ENCODE assay signal across 8 cellular contexts in genomic region chr7:82481499-82482097, GRCh38. TPM values are rescaled to one million over a fixed set of nuclear protein-coding genes. Genes with fewer than 3 reads are reported as not detected.
DNase-seq lines count a peak whose midpoint lies in the region; ATAC-seq, FAIRE-seq and TF ChIP-seq lines count a peak whose summit lies in the region.

No MANE protein-coding gene starts in this region.

- no peak for TF ChIP-seq POLR2A in thyroid gland (IDR thresholded peaks at IDR 0.05)

- in situ Hi-C loops in SK-MEL-5 (cut with HindIII; ENCODE audit: low pct_unique_long_range_greater_than_20kb, low sequenced_read_pairs) = no loop called here

- H3K9me3 Mint-ChIP-seq in activated T-cell treated with anti-CD3 and anti-CD28 coated beads, Interleukin-2, amount 50 U/mL, for 4 hours = no peaks in the 10 kb centered on the region

- H3K27me3 Mint-ChIP-seq in activated T-cell treated with anti-CD3 and anti-CD28 coated beads, Interleukin-2, amount 50 U/mL, for 4 hours (ENCODE audit: low read depth) = no peaks in the 10 kb centered on the region

- H3K4me1 ChIP-seq in right atrium auricular region (no peaks in the 10 kb centered on the region), thyroid gland (no peaks in the 10 kb centered on the region)

- ATAC-seq in left cardiac atrium = no peak
- ATAC-seq in HG03354 (IDR thresholded peaks at IDR 0.05; ENCODE audit: poor library complexity, severe bottlenecking, unreplicated experiment) = peak; percentile 86
- ATAC-seq in activated T-cell treated with anti-CD3 and anti-CD28 coated beads, Interleukin-2, amount 50 U/mL, for 4 hours = no peak
- no peak for ATAC-seq in GM18873 (IDR thresholded peaks at IDR 0.05; ENCODE audit: low FRiP score, unreplicated experiment)

- DNase-seq in right atrium auricular region (ENCODE audit: low spot score) (no peak), left cardiac atrium (no peak), SK-MEL-5 (ENCODE audit: low read depth, low spot score) (peak; percentile 61), frontal cortex (ENCODE audit: low spot score in 2 of 2) (peak in 1 of 2 donors; percentile 19), thyroid gland (no peak)
- DNase-seq in activated T-cell treated with anti-CD3 and anti-CD28 coated beads, Interleukin-2, amount 50 U/mL, for 4 hours = no peak

- no peaks in the 10 kb centered on the region for H3K4me1 Mint-ChIP-seq in activated T-cell treated with anti-CD3 and anti-CD28 coated beads, Interleukin-2, amount 50 U/mL, for 4 hours (ENCODE audit: low read depth)

- H3K36me3 ChIP-seq in right atrium auricular region (no peaks in the 10 kb centered on the region), thyroid gland (no peaks in the 10 kb centered on the region)

- no peaks in the 10 kb centered on the region for H3K36me3 Mint-ChIP-seq in activated T-cell treated with anti-CD3 and anti-CD28 coated beads, Interleukin-2, amount 50 U/mL, for 4 hours (ENCODE audit: insufficient read depth)

- peak; percentile 94 for FAIRE-seq in frontal cortex (lab: Jason Lieb, UNC)

- H3K9me3 ChIP-seq in right atrium auricular region (peaks cover 0 to 5% of the 10 kb centered on the region in 2 donors), thyroid gland (no peaks in the 10 kb centered on the region)

- H3K4me3 Mint-ChIP-seq in activated T-cell treated with anti-CD3 and anti-CD28 coated beads, Interleukin-2, amount 50 U/mL, for 4 hours = no peak overlapping the region

- TF ChIP-seq CTCF in right atrium auricular region (IDR thresholded peaks at IDR 0.05) (peak; percentile 75 to 78), thyroid gland (IDR thresholded peaks at IDR 0.05) (peak; percentile 36 to 79 (median 67))

- WGBS in thyroid gland, 2 donors = 93 to 94% methylated on average over 3 of the region's 3 CpGs

- intact Hi-C loops in left cardiac atrium (cut with DNase I) (loop anchor here in 1 of 2 donors (5.0 kb wide), 2 partner anchors 249 to 439 kb away; no protein-coding TSS in a partner anchor), thyroid gland (cut with DNase I) (no loop called here)

- H3K27ac ChIP-seq in right atrium auricular region = no peak overlapping the region
- H3K27ac ChIP-seq in thyroid gland = no peak overlapping the region

- no peak overlapping the region for H3K4me3 ChIP-seq in right atrium auricular region
- H3K4me3 ChIP-seq in thyroid gland (replicated peaks in 1 of 3) = no peak overlapping the region

- H3K27me3 ChIP-seq in right atrium auricular region = no peaks in the 10 kb centered on the region
- no peaks in the 10 kb centered on the region for H3K27me3 ChIP-seq in thyroid gland

RNA-seq across cellular contexts. Expression of gene CACNA2D1, which starts 38.0 kb away (rescaled TPM):
- total RNA-seq in right atrium auricular region = 10 to 100 TPM; 31.5 to 54.5 TPM
- total RNA-seq in left cardiac atrium = 10 to 100 TPM; 29.5 to 39.8 TPM
- total RNA-seq in SK-MEL-5 (2014; rRNA removed; shearing (Covaris generic)) = 10.3 and 11.1 TPM in 2 replicates
- polyA plus RNA-seq in SK-MEL-5 (2015; cell fraction: cytosol; rRNA removed) = 11.8 and 13.8 TPM in 2 replicates
- 15.5 and 17.4 TPM in 2 replicates for polyA plus RNA-seq in SK-MEL-5 (2015; cell fraction: nucleus; rRNA removed)
- total RNA-seq in frontal cortex = 197 TPM
- total RNA-seq in thyroid gland = 100 to 1,000 TPM in 1 of 4 donors, 10 to 100 TPM in 3; 34.4 to 128 (median 67.9) TPM
- total RNA-seq in activated T-cell treated with anti-CD3 and anti-CD28 coated beads, Interleukin-2, amount 50 U/mL, for 4 hours = under 1 TPM; 0.03 to 0.24 (median 0.18) TPM
